15 cellular contexts compared by ENCODE assay signal in the genomic region with DNA sequence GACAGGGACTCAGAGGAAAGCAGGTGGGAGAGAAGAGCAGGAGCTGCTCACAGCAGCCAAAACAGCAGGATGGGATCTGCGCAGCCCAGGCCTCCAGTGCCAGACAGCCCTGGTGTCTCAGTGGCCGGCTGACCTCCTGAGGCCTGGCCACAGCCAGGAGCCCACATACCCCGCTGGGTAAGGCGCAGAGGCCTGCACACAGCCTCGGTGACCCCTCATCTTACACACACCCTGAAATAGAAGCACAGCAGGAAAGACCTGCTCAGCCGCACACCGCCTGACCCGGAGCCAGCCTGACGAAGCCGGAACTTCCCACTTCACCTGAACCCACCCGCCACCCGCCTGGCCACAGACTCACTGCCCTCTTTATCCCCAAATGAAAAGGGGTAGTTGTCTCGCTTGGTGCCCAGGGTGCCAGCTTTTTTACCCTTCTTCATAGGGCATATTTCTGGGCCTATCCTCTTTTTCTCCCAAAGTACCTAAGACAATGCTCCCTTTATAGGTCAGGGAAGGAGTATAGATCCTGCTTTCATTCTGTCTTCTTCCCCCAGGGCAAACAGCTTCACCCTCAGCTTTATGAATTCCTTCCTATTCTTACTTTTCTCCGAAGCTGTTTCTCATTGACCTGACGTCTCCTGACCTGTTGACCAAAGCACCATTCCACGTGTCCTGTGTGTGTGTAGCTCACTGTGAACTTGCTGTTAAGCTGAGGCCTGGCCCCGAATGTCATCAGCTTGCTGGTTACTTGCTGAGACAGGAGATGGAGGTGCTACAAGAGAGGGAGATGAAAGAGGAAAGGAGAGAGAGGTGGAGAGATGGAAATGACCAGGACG.
"Had no signal": no experiment of that assay in that cellular context is flagged by ENCODE, and none has a peak within 500 bp of the region (broad histone marks: within the 10 kb centered on the region; RNA-seq: fewer than 3 reads in every experiment).

No MANE protein-coding gene starts in this region.

- H3K4me3 ChIP-seq: esophagus muscularis mucosa, left lung, pancreas, stomach had no signal

- H3K4me1 ChIP-seq: pancreas had no signal

- H3K9me3 ChIP-seq: esophagus muscularis mucosa, left lung, pancreas, stomach had no signal

- H3K9me3 Mint-ChIP-seq: activated T-helper 2 cell treated with anti-CD3 and anti-CD28 coated beads, Interferon-gamma antibody, Interleukin-2, Interleukin-4, amounts not matched to agents 10 μg/mL and 5 μg/mL and 100 μg/mL, durations not matched to agents 14 hours and 24 hours and 36 hours; brain; memory B cell; natural killer cell treated with Interleukin-12 subunit alpha and Interleukin-12 subunit beta and Interleukin-15 and Interleukin-18, amount 100 ng/mL, for 72 hours had no signal

- H3K4me3 Mint-ChIP-seq: brain; memory B cell; natural killer cell treated with Interleukin-12 subunit alpha and Interleukin-12 subunit beta and Interleukin-15 and Interleukin-18, amount 100 ng/mL, for 72 hours had no signal

- H3K36me3 ChIP-seq: esophagus muscularis mucosa, left lung, pancreas, stomach had no signal

- H3K27ac ChIP-seq: esophagus muscularis mucosa, left lung, pancreas, stomach had no signal

- DNase-seq: activated CD8-positive, alpha-beta memory T cell treated with anti-CD3 and anti-CD28 coated beads for 24 hours; activated naive CD4-positive, alpha-beta T cell treated with anti-CD3 and anti-CD28 coated beads, Interleukin-2, amount 50 U/mL, for 16 hours; activated T-cell treated with anti-CD3 and anti-CD28 coated beads for 4 hours; cerebellar nuclear complex; dermis blood vessel endothelial cell; left lung; pancreas; small intestine; stomach; SW 1271 had no signal

- H3K36me3 Mint-ChIP-seq: brain; memory B cell; natural killer cell treated with Interleukin-12 subunit alpha and Interleukin-12 subunit beta and Interleukin-15 and Interleukin-18, amount 100 ng/mL, for 72 hours had no signal

- H3K27ac Mint-ChIP-seq: activated T-helper 2 cell treated with anti-CD3 and anti-CD28 coated beads, Interferon-gamma antibody, Interleukin-2, Interleukin-4, amounts not matched to agents 10 μg/mL and 5 μg/mL and 100 μg/mL, durations not matched to agents 14 hours and 24 hours and 36 hours; memory B cell; natural killer cell treated with Interleukin-12 subunit alpha and Interleukin-12 subunit beta and Interleukin-15 and Interleukin-18, amount 100 ng/mL, for 72 hours had no signal

- H3K27me3 ChIP-seq: esophagus muscularis mucosa, left lung, pancreas, stomach had no signal

- ATAC-seq: left lung; natural killer cell treated with Interleukin-12 subunit alpha and Interleukin-12 subunit beta and Interleukin-15 and Interleukin-18, amount 100 ng/mL, for 72 hours had no signal
